17 cellular contexts compared by ENCODE assay signal in the genomic region with DNA sequence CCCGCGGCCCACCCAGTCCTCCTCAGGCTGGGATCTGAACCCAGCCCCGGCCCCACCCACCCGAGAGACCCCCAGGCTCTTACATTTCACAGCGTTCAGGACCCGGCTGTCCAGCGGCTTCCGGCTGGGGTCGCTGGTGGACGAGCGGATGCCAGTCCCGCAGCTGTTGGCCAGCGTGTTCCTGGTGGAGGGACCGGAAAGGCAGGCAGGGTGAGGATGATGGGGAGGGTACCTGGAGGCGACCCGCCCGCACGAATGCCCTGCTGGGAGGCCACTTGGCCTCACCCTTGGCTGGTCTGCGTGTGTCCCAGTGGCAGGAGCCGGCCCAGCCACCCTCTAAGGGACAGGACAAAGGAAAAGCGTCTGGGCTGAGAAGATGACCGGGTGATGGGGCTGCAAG. TPM values are rescaled to one million over a fixed set of nuclear protein-coding genes. Genes with fewer than 3 reads are reported as not detected.
A peak's percentile ranks its signal among the peaks of the same experiment; 100 is the strongest.
DNase-seq lines count a peak whose midpoint lies in the region; ATAC-seq and TF ChIP-seq lines count a peak whose summit lies in the region.
"Had no signal": no experiment of that assay in that cellular context is flagged by ENCODE, and none has a peak within 500 bp of the region (broad histone marks: within the 10 kb centered on the region; RNA-seq: fewer than 3 reads in every experiment).

No MANE protein-coding gene starts in this region.

- no peak for TF ChIP-seq EP300 in tibial nerve (IDR thresholded peaks at IDR 0.05)

- peaks cover 70% of the 10 kb centered on the region for H3K79me1 ChIP-seq in mesenchymal stem cell (replicated peaks; ENCODE audit: low read length, poor library complexity, severe bottlenecking)

- no peak overlapping the region for H3K4me3 Mint-ChIP-seq in activated T-cell treated with anti-CD3 and anti-CD28 coated beads, Interleukin-2, amount 50 U/mL, for 24 hours
- H3K4me3 Mint-ChIP-seq: activated naive CD4-positive, alpha-beta T cell treated with anti-CD3 and anti-CD28 coated beads, Interleukin-2, amount 10 ng/mL, durations not matched to agents 7 days and 5 days; effector memory CD8-positive, alpha-beta T cell; T-cell had no signal

- 98% methylated on average over 22 of the region's 22 CpGs for WGBS in mesenchymal stem cell
- WGBS in tibial nerve, 2 donors = 69 to 78% methylated on average over 19 to 22 of the region's 22 CpGs

- H3K18ac ChIP-seq in mesenchymal stem cell (ENCODE audit: low read depth in 1 of 2, low read length in 2 of 2) = peak overlapping the region in 1 of 2 experiments; percentile 85

- peak overlapping the region; percentile 27 for H2BK120ac ChIP-seq in mesenchymal stem cell (ENCODE audit: low read depth, low read length)

- peaks cover 4% of the 10 kb centered on the region for H3K36me3 Mint-ChIP-seq in activated T-cell treated with anti-CD3 and anti-CD28 coated beads, Interleukin-2, amount 50 U/mL, for 24 hours (ENCODE audit: low read depth)
- H3K36me3 Mint-ChIP-seq: activated naive CD4-positive, alpha-beta T cell treated with anti-CD3 and anti-CD28 coated beads, Interleukin-2, amount 10 ng/mL, durations not matched to agents 7 days and 5 days had no signal

- H2BK5ac ChIP-seq in mesenchymal stem cell (ENCODE audit: low read depth, low read length, poor library complexity, severe bottlenecking) = no peak overlapping the region

- H2AK5ac ChIP-seq in mesenchymal stem cell (ENCODE audit: low read length, severe bottlenecking) = peak overlapping the region; percentile 45

- peak overlapping the region; percentile 50 for H2BK15ac ChIP-seq in mesenchymal stem cell (ENCODE audit: low read depth, poor library complexity, severe bottlenecking)

- H3K36me3 ChIP-seq in mesenchymal stem cell (ENCODE audit: control insufficient read depth in 1 of 2, insufficient read depth in 2 of 2, low read depth in 1 of 2, low read length in 2 of 2) (peaks cover 3 to 90% of the 10 kb centered on the region in 2 experiments), tibial nerve (peaks cover 0 to 61% (median 0%) of the 10 kb centered on the region in 3 donors)

- TF ChIP-seq CTCF in RWPE1 (conservative IDR thresholded peaks at IDR 0.05; ENCODE audit: low read depth) = no peak
- no peak for TF ChIP-seq CTCF in tibial nerve (IDR thresholded peaks at IDR 0.05)

- peak overlapping the region; percentile 62 for H4K91ac ChIP-seq in mesenchymal stem cell (ENCODE audit: low read length)

- no peak overlapping the region for H3K4me3 ChIP-seq in mesenchymal stem cell (ENCODE audit: insufficient read depth in 1 of 2, low read depth in 1 of 2, low read length in 2 of 2)
- no peak overlapping the region for H3K4me3 ChIP-seq in tibial nerve
- H3K4me3 ChIP-seq: thyroid gland had no signal

- no peak overlapping the region for H3K27ac Mint-ChIP-seq in activated T-cell treated with anti-CD3 and anti-CD28 coated beads, Interleukin-2, amount 50 U/mL, for 24 hours
- H3K27ac Mint-ChIP-seq: activated naive CD4-positive, alpha-beta T cell treated with anti-CD3 and anti-CD28 coated beads, Interleukin-2, amount 10 ng/mL, durations not matched to agents 7 days and 5 days; effector memory CD8-positive, alpha-beta T cell; T-cell had no signal

- ATAC-seq in Right ventricle myocardium superior (ENCODE audit: poor library complexity) = no peak
- no peak for ATAC-seq in HG03097 (IDR thresholded peaks at IDR 0.05; ENCODE audit: low FRiP score, unreplicated experiment)
- ATAC-seq in GM21526 (IDR thresholded peaks at IDR 0.05; ENCODE audit: low FRiP score, unreplicated experiment) = no peak
- ATAC-seq: effector memory CD8-positive, alpha-beta T cell; T-cell had no signal

- no peak for TF ChIP-seq POLR2A in tibial nerve (IDR thresholded peaks at IDR 0.05)

- no peaks in the 10 kb centered on the region for H3K9me3 Mint-ChIP-seq in activated T-cell treated with anti-CD3 and anti-CD28 coated beads, Interleukin-2, amount 50 U/mL, for 24 hours
- H3K9me3 Mint-ChIP-seq: activated naive CD4-positive, alpha-beta T cell treated with anti-CD3 and anti-CD28 coated beads, Interleukin-2, amount 10 ng/mL, durations not matched to agents 7 days and 5 days; effector memory CD8-positive, alpha-beta T cell; T-cell had no signal

- H3K4me2 ChIP-seq in mesenchymal stem cell (ENCODE audit: low read length, poor library complexity, severe bottlenecking) = no peak overlapping the region

- H3K23ac ChIP-seq in mesenchymal stem cell (ENCODE audit: low read length in 2 of 2) = peak overlapping the region in 1 of 2 experiments; percentile 78

- no peak for DNase-seq in RWPE1 (ENCODE audit: low spot score)
- peak; percentile 44 for DNase-seq in Right ventricle myocardium superior
- no peak for DNase-seq in mesenchymal stem cell
- DNase-seq in tibial nerve (ENCODE audit: low spot score in 2 of 2) = no peak
- DNase-seq in activated T-cell treated with anti-CD3 and anti-CD28 coated beads, Interleukin-2, amount 50 U/mL, for 24 hours = no peak
- no peak for DNase-seq in AG08395 (ENCODE audit: low spot score)
- DNase-seq: activated CD4-positive, alpha-beta T cell treated with anti-CD3 and anti-CD28 coated beads, Interleukin-2, amount 50 U/mL, for 48 hours; activated naive CD4-positive, alpha-beta T cell treated with anti-CD3 and anti-CD28 coated beads, Interleukin-2, amount 10 ng/mL, durations not matched to agents 7 days and 5 days; activated T-cell treated with anti-CD3 and anti-CD28 coated beads for 4 hours; effector memory CD8-positive, alpha-beta T cell; NCI-H1105; NCI-H510A; stimulated activated CD4-positive, alpha-beta T cell treated with anti-CD3 and anti-CD28 coated beads, Interleukin-15, amount 100 ng/mL, for 24 hours; T-cell had no signal

- H2BK12ac ChIP-seq in mesenchymal stem cell (ENCODE audit: low read length in 2 of 2) = peak overlapping the region in 1 of 2 experiments; percentile 90

- no peak overlapping the region for H3K14ac ChIP-seq in mesenchymal stem cell (ENCODE audit: low read length in 2 of 2)

- CTCF ChIA-PET in RWPE1 (lab: Yijun Ruan, JAX) = interaction anchor here (0.6 kb wide), 1 partner anchor 204 kb away, joined by 4 read pairs; no protein-coding TSS in a partner anchor

- intact Hi-C loops in Right ventricle myocardium superior (cut with DNase I) = no loop called here

- H3K4me1 Mint-ChIP-seq in activated T-cell treated with anti-CD3 and anti-CD28 coated beads, Interleukin-2, amount 50 U/mL, for 24 hours (ENCODE audit: low read depth) = no peaks in the 10 kb centered on the region
- H3K4me1 Mint-ChIP-seq: activated naive CD4-positive, alpha-beta T cell treated with anti-CD3 and anti-CD28 coated beads, Interleukin-2, amount 10 ng/mL, durations not matched to agents 7 days and 5 days had no signal

- H3K9me3 ChIP-seq in mesenchymal stem cell (ENCODE audit: control insufficient read depth, low read length) (no peaks in the 10 kb centered on the region), tibial nerve (no peaks in the 10 kb centered on the region)
- H3K9me3 ChIP-seq: thyroid gland had no signal

- no peak overlapping the region for H4K8ac ChIP-seq in mesenchymal stem cell (ENCODE audit: low read length)

- H3K27me3 ChIP-seq in mesenchymal stem cell (ENCODE audit: control insufficient read depth in 1 of 2, insufficient read depth in 1 of 2, low read length in 2 of 2) = no peaks in the 10 kb centered on the region
- no peaks in the 10 kb centered on the region for H3K27me3 ChIP-seq in tibial nerve
- H3K27me3 ChIP-seq: thyroid gland had no signal

- H2AFZ ChIP-seq in mesenchymal stem cell (ENCODE audit: low read depth, low read length) = no peak overlapping the region

- POLR2A ChIA-PET in RWPE1 (lab: Yijun Ruan, JAX; ENCODE audit: low non-redundant PET) = no interaction called here

- H3K4me1 ChIP-seq in mesenchymal stem cell (ENCODE audit: control insufficient read depth, insufficient read depth, low read depth, low read length) (peaks cover 56% of the 10 kb centered on the region), tibial nerve (peaks cover 0 to 88% (median 28%) of the 10 kb centered on the region in 4 donors)

- no peak overlapping the region for H3K9ac ChIP-seq in mesenchymal stem cell (ENCODE audit: low read length)

- peak overlapping the region; percentile 52 to 62 for H3K4ac ChIP-seq in mesenchymal stem cell (ENCODE audit: low read depth in 1 of 2, low read length in 2 of 2)

- no peaks in the 10 kb centered on the region for H3K27me3 Mint-ChIP-seq in activated T-cell treated with anti-CD3 and anti-CD28 coated beads, Interleukin-2, amount 50 U/mL, for 24 hours
- H3K27me3 Mint-ChIP-seq: activated naive CD4-positive, alpha-beta T cell treated with anti-CD3 and anti-CD28 coated beads, Interleukin-2, amount 10 ng/mL, durations not matched to agents 7 days and 5 days; effector memory CD8-positive, alpha-beta T cell; T-cell had no signal

- H3K27ac ChIP-seq in RWPE1 = peak overlapping the region; percentile 17; the same call in 1 of the 2 replicates
- H3K27ac ChIP-seq in mesenchymal stem cell (ENCODE audit: low read length, poor library complexity, severe bottlenecking) = no peak overlapping the region
- H3K27ac ChIP-seq in tibial nerve = peak overlapping the region; percentile 9 to 91 (median 75)

RNA-seq across cellular contexts. Expression of gene UBAC1, which starts 51.9 kb away (rescaled TPM):
- 107 TPM for total RNA-seq in Right ventricle myocardium superior
- 28.9 TPM for polyA plus RNA-seq in mesenchymal stem cell (2013, experiment 1 of 2)
- 28.1 TPM for polyA plus RNA-seq in mesenchymal stem cell (2013, experiment 2 of 2)
- total RNA-seq in tibial nerve = 10 to 100 TPM; 48.6 to 61.4 (median 55.9) TPM
